ENCODE assay signal across 1 cellular context in the genomic region with DNA sequence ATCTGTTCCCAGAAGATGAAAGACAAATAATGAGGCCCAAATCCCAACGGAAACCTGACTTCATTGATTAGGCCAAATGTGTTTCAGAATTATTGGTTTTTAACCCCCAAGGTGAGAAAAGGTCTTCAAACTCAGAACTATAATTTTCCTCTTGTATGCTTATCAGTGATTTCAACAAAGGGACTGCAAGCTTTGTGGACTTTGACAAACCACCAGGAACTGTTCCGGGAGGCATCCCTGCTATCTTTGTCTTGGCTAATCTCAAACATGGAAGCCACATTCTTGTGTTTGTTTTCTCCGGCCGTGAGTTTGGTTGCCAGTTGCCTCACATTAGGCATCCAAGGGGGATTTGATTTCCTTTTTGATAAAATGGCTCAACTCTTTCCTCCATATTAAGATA.
A peak's percentile ranks its signal among the peaks of the same experiment; 100 is the strongest.
TF ChIP-seq lines count a peak whose summit lies in the region.

No MANE protein-coding gene starts in this region.

TF ChIP-seq in H1, 55 proteins besides CTCF, POLR2A, EP300 and RAD21:
- no peak for TF ChIP-seq EGR1 (IDR thresholded peaks at IDR 0.05; ENCODE audit: borderline replicate concordance, low read depth, low read length)
- 0 out of 2 replicates have a peak, but pooled peaks have one; percentile 26 for TF ChIP-seq YY1 (IDR thresholded peaks at IDR 0.05; ENCODE audit: low read depth, low read length)
